1 cellular context compared by ENCODE assay signal in the genomic region with DNA sequence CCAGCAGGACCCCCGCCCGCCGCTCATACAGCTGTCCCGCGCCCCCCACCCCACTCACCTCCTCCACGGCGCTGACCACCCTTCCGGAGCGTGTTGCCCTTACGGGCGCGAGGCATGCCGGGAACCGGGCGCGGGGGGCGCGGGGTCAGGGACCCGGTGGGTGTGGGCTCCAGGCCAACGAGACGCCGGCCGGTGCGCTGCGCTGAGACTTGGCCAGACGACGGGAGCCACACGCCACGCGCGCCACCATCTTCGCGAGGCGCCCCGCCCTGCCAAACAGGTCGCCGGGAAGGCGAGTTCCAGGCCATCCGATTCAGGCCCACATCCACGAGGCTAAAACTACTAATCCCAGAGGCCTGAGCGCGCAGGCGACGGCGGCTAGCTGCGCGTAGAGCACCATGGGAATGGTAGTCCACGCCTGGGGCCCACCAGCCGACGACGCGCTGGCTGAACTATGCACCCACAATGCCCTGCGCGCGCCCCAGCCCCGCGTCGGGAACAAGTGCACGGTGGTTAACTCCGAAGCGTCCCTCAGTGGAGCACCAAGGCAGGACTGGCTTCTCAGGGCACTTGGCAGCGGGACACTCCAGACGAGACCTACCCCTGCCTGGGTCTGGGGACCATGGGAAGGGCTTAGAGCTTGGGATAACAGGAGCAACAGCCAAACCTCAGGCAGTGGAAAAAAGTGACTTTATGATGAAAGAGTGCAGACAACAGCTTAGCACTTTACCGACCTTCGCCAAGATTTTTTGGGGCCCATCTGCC.
A peak's percentile ranks its signal among the peaks of the same experiment; 100 is the strongest.
TF ChIP-seq lines count a peak whose summit lies in the region.

A gene with protein sequence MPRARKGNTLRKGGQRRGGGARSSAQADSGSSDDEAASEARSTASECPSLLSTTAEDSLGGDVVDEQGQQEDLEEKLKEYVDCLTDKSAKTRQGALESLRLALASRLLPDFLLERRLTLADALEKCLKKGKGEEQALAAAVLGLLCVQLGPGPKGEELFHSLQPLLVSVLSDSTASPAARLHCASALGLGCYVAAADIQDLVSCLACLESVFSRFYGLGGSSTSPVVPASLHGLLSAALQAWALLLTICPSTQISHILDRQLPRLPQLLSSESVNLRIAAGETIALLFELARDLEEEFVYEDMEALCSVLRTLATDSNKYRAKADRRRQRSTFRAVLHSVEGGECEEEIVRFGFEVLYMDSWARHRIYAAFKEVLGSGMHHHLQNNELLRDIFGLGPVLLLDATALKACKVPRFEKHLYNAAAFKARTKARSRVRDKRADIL (minus strand): TSS at position 271 of the 765 bp plus-strand sequence. CDS start 155 bp downstream, at position 116.

TF ChIP-seq in HEK293, 187 proteins besides CTCF, POLR2A, EP300 and RAD21 (continued from another document and continues in another):
- TF ChIP-seq, protein P1, sequence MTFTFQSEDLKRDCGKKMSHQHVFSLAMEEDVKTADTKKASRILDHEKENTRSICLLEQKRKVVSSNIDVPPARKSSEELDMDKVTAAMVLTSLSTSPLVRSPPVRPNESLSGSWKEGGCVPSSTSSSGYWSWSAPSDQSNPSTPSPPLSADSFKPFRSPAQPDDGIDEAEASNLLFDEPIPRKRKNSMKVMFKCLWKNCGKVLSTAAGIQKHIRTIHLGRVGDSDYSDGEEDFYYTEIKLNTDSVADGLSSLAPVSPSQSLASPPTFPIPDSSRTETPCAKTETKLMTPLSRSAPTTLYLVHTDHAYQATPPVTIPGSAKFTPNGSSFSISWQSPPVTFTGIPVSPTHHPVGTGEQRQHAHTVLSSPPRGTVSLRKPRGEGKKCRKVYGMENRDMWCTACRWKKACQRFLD (tag by site-specific recombination; IDR thresholded peaks at IDR 0.05), result peak; percentile 99
- TF ChIP-seq ZNF561 (tag by site-specific recombination; IDR thresholded peaks at IDR 0.05; ENCODE audit: borderline replicate concordance) (no peak), IKZF3 (tag by site-specific recombination; IDR thresholded peaks at IDR 0.05) (no peak), ZNF324 (tag by site-specific recombination; IDR thresholded peaks at IDR 0.05) (0 out of 2 replicates have a peak, but pooled peaks have one; percentile 31), ZNF416 (tag by site-specific recombination; IDR thresholded peaks at IDR 0.05) (no peak), KLF8 (tag by site-specific recombination; IDR thresholded peaks at IDR 0.05) (peak; percentile 99), GLIS1 (tag by site-specific recombination; IDR thresholded peaks at IDR 0.05) (peak; percentile 41; the same call in 1 of the 2 replicates), KLF1 (tag by site-specific recombination; IDR thresholded peaks at IDR 0.05) (peak; percentile 94), ZNF629 (tag by site-specific recombination; IDR thresholded peaks at IDR 0.05) (peak; percentile 48; the same call in 1 of the 2 replicates), ZFP69B (tag by site-specific recombination; IDR thresholded peaks at IDR 0.05) (peak; percentile 96), KLF10 (tag by site-specific recombination; IDR thresholded peaks at IDR 0.05) (peak; percentile 43; the same call in 1 of the 2 replicates), ZBTB48 (tag by site-specific recombination; IDR thresholded peaks at IDR 0.05) (peak; percentile 67; the same call in 1 of the 2 replicates), ZNF600 (tag by site-specific recombination; IDR thresholded peaks at IDR 0.05) (0 out of 2 replicates have a peak, but pooled peaks have one; percentile 29), KLF7 (tag by site-specific recombination; IDR thresholded peaks at IDR 0.05; ENCODE audit: borderline replicate concordance) (peak; percentile 96), ZNF660 (tag by site-specific recombination; IDR thresholded peaks at IDR 0.05) (0 out of 2 replicates have a peak, but pooled peaks have one; percentile 12), SP2 (tag by site-specific recombination; IDR thresholded peaks at IDR 0.05) (peak; percentile 58), ZFHX2 (tag by site-specific recombination; conservative IDR thresholded peaks at IDR 0.05) (0 out of 2 replicates have a peak, but pooled peaks have one; percentile 11), ZSCAN30 (tag by site-specific recombination; IDR thresholded peaks at IDR 0.05) (peak; percentile 25; the same call in 1 of the 2 replicates), ZBTB17 (tag by site-specific recombination; IDR thresholded peaks at IDR 0.05) (peak; percentile 90), ZBTB21 (tag by site-specific recombination; IDR thresholded peaks at IDR 0.05) (no peak), SP3 (tag by site-specific recombination; IDR thresholded peaks at IDR 0.05) (peak; percentile 98), ZNF621 (tag by site-specific recombination; IDR thresholded peaks at IDR 0.05) (no peak), ZNF423 (tag by site-specific recombination; IDR thresholded peaks at IDR 0.05) (no peak), ZIC2 (tag by site-specific recombination; IDR thresholded peaks at IDR 0.05) (peak; percentile 30; the same call in 1 of the 2 replicates), ZEB2 (tag by site-specific recombination; IDR thresholded peaks at IDR 0.05) (peak; percentile 39; the same call in 1 of the 2 replicates), KLF9 (tag by site-specific recombination; IDR thresholded peaks at IDR 0.05; ENCODE audit: low read depth) (peak; percentile 78), ZNF292 (tag by site-specific recombination; IDR thresholded peaks at IDR 0.05; ENCODE audit: borderline replicate concordance, low read depth) (no peak), KLF16 (tag by site-specific recombination; IDR thresholded peaks at IDR 0.05) (peak; percentile 84), ZXDB (tag by site-specific recombination; IDR thresholded peaks at IDR 0.05) (peak; percentile 72)
- TF ChIP-seq, protein P2, sequence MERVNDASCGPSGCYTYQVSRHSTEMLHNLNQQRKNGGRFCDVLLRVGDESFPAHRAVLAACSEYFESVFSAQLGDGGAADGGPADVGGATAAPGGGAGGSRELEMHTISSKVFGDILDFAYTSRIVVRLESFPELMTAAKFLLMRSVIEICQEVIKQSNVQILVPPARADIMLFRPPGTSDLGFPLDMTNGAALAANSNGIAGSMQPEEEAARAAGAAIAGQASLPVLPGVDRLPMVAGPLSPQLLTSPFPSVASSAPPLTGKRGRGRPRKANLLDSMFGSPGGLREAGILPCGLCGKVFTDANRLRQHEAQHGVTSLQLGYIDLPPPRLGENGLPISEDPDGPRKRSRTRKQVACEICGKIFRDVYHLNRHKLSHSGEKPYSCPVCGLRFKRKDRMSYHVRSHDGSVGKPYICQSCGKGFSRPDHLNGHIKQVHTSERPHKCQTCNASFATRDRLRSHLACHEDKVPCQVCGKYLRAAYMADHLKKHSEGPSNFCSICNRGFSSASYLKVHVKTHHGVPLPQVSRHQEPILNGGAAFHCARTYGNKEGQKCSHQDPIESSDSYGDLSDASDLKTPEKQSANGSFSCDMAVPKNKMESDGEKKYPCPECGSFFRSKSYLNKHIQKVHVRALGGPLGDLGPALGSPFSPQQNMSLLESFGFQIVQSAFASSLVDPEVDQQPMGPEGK (tag by site-specific recombination; IDR thresholded peaks at IDR 0.05), result peak; percentile 53; the same call in 1 of the 2 replicates
- TF ChIP-seq, protein P3, sequence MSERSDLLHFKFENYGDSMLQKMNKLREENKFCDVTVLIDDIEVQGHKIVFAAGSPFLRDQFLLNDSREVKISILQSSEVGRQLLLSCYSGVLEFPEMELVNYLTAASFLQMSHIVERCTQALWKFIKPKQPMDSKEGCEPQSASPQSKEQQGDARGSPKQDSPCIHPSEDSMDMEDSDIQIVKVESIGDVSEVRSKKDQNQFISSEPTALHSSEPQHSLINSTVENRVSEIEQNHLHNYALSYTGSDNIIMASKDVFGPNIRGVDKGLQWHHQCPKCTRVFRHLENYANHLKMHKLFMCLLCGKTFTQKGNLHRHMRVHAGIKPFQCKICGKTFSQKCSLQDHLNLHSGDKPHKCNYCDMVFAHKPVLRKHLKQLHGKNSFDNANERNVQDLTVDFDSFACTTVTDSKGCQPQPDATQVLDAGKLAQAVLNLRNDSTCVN (tag by site-specific recombination; optimal IDR thresholded peaks at IDR 0.05), result peak; percentile 99
- TF ChIP-seq, protein P4, sequence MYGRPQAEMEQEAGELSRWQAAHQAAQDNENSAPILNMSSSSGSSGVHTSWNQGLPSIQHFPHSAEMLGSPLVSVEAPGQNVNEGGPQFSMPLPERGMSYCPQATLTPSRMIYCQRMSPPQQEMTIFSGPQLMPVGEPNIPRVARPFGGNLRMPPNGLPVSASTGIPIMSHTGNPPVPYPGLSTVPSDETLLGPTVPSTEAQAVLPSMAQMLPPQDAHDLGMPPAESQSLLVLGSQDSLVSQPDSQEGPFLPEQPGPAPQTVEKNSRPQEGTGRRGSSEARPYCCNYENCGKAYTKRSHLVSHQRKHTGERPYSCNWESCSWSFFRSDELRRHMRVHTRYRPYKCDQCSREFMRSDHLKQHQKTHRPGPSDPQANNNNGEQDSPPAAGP (tag by site-specific recombination; IDR thresholded peaks at IDR 0.05), result peak; percentile 73
- TF ChIP-seq, protein P5, sequence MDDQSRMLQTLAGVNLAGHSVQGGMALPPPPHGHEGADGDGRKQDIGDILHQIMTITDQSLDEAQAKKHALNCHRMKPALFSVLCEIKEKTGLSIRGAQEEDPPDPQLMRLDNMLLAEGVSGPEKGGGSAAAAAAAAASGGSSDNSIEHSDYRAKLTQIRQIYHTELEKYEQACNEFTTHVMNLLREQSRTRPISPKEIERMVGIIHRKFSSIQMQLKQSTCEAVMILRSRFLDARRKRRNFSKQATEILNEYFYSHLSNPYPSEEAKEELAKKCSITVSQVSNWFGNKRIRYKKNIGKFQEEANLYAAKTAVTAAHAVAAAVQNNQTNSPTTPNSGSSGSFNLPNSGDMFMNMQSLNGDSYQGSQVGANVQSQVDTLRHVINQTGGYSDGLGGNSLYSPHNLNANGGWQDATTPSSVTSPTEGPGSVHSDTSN (CRISPR knock-in tag; IDR thresholded peaks at IDR 0.05), result 0 out of 2 replicates have a peak, but pooled peaks have one; percentile 24
- TF ChIP-seq, protein P6, sequence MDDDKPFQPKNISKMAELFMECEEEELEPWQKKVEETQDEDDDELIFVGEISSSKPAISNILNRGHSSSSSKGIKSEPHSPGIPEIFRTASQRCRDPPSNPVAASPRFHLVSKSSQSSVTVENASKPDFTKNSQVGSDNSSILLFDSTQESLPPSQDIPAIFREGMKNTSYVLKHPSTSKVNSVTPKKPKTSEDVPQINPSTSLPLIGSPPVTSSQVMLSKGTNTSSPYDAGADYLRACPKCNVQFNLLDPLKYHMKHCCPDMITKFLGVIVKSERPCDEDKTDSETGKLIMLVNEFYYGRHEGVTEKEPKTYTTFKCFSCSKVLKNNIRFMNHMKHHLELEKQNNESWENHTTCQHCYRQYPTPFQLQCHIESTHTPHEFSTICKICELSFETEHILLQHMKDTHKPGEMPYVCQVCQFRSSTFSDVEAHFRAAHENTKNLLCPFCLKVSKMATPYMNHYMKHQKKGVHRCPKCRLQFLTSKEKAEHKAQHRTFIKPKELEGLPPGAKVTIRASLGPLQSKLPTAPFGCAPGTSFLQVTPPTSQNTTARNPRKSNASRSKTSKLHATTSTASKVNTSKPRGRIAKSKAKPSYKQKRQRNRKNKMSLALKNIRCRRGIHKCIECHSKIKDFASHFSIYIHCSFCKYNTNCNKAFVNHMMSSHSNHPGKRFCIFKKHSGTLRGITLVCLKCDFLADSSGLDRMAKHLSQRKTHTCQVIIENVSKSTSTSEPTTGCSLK (tag by site-specific recombination; IDR thresholded peaks at IDR 0.05), result no peak
- TF ChIP-seq, protein P7, sequence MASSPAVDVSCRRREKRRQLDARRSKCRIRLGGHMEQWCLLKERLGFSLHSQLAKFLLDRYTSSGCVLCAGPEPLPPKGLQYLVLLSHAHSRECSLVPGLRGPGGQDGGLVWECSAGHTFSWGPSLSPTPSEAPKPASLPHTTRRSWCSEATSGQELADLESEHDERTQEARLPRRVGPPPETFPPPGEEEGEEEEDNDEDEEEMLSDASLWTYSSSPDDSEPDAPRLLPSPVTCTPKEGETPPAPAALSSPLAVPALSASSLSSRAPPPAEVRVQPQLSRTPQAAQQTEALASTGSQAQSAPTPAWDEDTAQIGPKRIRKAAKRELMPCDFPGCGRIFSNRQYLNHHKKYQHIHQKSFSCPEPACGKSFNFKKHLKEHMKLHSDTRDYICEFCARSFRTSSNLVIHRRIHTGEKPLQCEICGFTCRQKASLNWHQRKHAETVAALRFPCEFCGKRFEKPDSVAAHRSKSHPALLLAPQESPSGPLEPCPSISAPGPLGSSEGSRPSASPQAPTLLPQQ (tag by site-specific recombination; IDR thresholded peaks at IDR 0.05), result peak; percentile 98
- TF ChIP-seq, protein P8, sequence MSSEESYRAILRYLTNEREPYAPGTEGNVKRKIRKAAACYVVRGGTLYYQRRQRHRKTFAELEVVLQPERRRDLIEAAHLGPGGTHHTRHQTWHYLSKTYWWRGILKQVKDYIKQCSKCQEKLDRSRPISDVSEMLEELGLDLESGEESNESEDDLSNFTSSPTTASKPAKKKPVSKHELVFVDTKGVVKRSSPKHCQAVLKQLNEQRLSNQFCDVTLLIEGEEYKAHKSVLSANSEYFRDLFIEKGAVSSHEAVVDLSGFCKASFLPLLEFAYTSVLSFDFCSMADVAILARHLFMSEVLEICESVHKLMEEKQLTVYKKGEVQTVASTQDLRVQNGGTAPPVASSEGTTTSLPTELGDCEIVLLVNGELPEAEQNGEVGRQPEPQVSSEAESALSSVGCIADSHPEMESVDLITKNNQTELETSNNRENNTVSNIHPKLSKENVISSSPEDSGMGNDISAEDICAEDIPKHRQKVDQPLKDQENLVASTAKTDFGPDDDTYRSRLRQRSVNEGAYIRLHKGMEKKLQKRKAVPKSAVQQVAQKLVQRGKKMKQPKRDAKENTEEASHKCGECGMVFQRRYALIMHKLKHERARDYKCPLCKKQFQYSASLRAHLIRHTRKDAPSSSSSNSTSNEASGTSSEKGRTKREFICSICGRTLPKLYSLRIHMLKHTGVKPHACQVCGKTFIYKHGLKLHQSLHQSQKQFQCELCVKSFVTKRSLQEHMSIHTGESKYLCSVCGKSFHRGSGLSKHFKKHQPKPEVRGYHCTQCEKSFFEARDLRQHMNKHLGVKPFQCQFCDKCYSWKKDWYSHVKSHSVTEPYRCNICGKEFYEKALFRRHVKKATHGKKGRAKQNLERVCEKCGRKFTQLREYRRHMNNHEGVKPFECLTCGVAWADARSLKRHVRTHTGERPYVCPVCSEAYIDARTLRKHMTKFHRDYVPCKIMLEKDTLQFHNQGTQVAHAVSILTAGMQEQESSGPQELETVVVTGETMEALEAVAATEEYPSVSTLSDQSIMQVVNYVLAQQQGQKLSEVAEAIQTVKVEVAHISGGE (tag by site-specific recombination; conservative IDR thresholded peaks at IDR 0.05; ENCODE audit: low read depth), result peak; percentile 76
